19 cellular contexts compared by ENCODE assay signal in the genomic region with DNA sequence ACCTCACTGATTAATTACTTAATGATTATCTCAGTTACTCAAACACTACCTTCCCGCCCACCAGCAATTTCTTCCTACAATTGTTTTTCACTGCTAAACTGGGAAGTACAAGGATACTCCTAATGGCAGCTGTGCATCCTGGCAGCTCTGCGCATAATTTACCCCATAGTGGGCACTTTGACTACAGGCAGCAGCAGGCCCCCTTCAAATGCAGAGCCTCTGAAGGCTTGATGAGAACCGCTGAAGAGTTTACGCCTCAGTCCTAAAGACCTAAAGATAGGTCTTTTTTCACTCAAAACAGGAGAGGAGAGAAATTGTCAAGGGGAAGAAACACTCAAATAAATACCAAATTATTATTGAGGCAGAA. TPM values are rescaled to one million over a fixed set of nuclear protein-coding genes. Genes with fewer than 3 reads are reported as not detected.
DNase-seq lines count a peak whose midpoint lies in the region; TF ChIP-seq lines count a peak whose summit lies in the region.
"Had no signal": no experiment of that assay in that cellular context is flagged by ENCODE, and none has a peak within 500 bp of the region (broad histone marks: within the 10 kb centered on the region; RNA-seq: fewer than 3 reads in every experiment).

No MANE protein-coding gene starts in this region.

- TF ChIP-seq CTCF in brain (conservative IDR thresholded peaks at IDR 0.05) (no peak), progenitor cell of endocrine pancreas (IDR thresholded peaks at IDR 0.05; ENCODE audit: unreplicated experiment) (no peak), Caco-2 (IDR thresholded peaks at IDR 0.05; ENCODE audit: insufficient read depth in 1 of 2, low read depth in 1 of 2, low read length in 1 of 2, severe bottlenecking in 1 of 2, unreplicated experiment in 1 of 2) (no peak)

- H3K4me3 Mint-ChIP-seq in brain = peak overlapping the region in 3 of 5 experiments; percentile 12 to 56 (median 52)
- no peak overlapping the region for H3K4me3 Mint-ChIP-seq in progenitor cell of endocrine pancreas (ENCODE audit: low read depth)
- H3K4me3 Mint-ChIP-seq in Caco-2 (ENCODE audit: unreplicated experiment) = no peak overlapping the region
- H3K4me3 Mint-ChIP-seq: activated naive CD8-positive, alpha-beta T cell treated with anti-CD3 and anti-CD28 coated beads, Interleukin-2, amount 10 ng/mL, durations not matched to agents 7 days and 5 days; activated T-cell treated with anti-CD3 and anti-CD28 coated beads, Interleukin-2, amount 50 U/mL, for 24 hours had no signal

- CTCF ChIA-PET in Caco-2 (lab: Charles Lee) = no interaction called here

- H3K4me3 ChIP-seq in HUES64 (ENCODE audit: low read length) (no peak overlapping the region), Caco-2 (ENCODE audit: low read depth, low read length) (no peak overlapping the region)

- WGBS in HUES64 = 17% methylated on average over 4 of the region's 4 CpGs

- H3K36me3 Mint-ChIP-seq in brain (peaks cover 41% of the 10 kb centered on the region), progenitor cell of endocrine pancreas (ENCODE audit: insufficient read depth) (peaks cover 13% of the 10 kb centered on the region), Caco-2 (ENCODE audit: insufficient read depth, unreplicated experiment) (peaks cover 6% of the 10 kb centered on the region)

- H3K9ac ChIP-seq in HUES64 (ENCODE audit: low read depth, low read length) = no peak overlapping the region

- H3K27ac Mint-ChIP-seq in brain (peak overlapping the region; percentile 7 to 88 (median 73)), progenitor cell of endocrine pancreas (peak overlapping the region; percentile 87), Caco-2 (ENCODE audit: unreplicated experiment) (no peak overlapping the region)
- H3K27ac Mint-ChIP-seq: activated naive CD8-positive, alpha-beta T cell treated with anti-CD3 and anti-CD28 coated beads, Interleukin-2, amount 10 ng/mL, durations not matched to agents 7 days and 5 days; activated T-cell treated with anti-CD3 and anti-CD28 coated beads, Interleukin-2, amount 50 U/mL, for 24 hours had no signal

- no peaks in the 10 kb centered on the region for H3K27me3 Mint-ChIP-seq in brain
- no peaks in the 10 kb centered on the region for H3K27me3 Mint-ChIP-seq in progenitor cell of endocrine pancreas
- no peaks in the 10 kb centered on the region for H3K27me3 Mint-ChIP-seq in Caco-2 (ENCODE audit: insufficient read depth, unreplicated experiment)
- H3K27me3 Mint-ChIP-seq: activated naive CD8-positive, alpha-beta T cell treated with anti-CD3 and anti-CD28 coated beads, Interleukin-2, amount 10 ng/mL, durations not matched to agents 7 days and 5 days; activated T-cell treated with anti-CD3 and anti-CD28 coated beads, Interleukin-2, amount 50 U/mL, for 24 hours had no signal

- H3K9me3 ChIP-seq in HUES64 (ENCODE audit: insufficient read depth, low read depth, low read length) (no peaks in the 10 kb centered on the region), Caco-2 (no peaks in the 10 kb centered on the region)
- H3K9me3 ChIP-seq: neutrophil had no signal

- peaks cover 14% of the 10 kb centered on the region; the same call in 1 of the 2 replicates for H3K36me3 ChIP-seq in HUES64 (ENCODE audit: insufficient read depth, low read length)
- no peaks in the 10 kb centered on the region for H3K36me3 ChIP-seq in Caco-2 (ENCODE audit: control insufficient read depth, insufficient read depth, low read length)

- peak overlapping the region; percentile 71; the same call in 1 of the 2 replicates for H3K27ac ChIP-seq in HUES64 (ENCODE audit: low read depth, low read length)
- H3K27ac ChIP-seq: 22Rv1, neutrophil had no signal

- peak; percentile 73 for DNase-seq in DMS 273 (lab: John Stamatoyannopoulos, UW; ENCODE audit: unreplicated experiment)
- no peak for DNase-seq in DMS 273 treated with DMSO at 0.1 percent for 48 hours (lab: John Stamatoyannopoulos, UW)
- DNase-seq in progenitor cell of endocrine pancreas (ENCODE audit: low spot score, unreplicated experiment) = no peak
- no peak for DNase-seq in T1000 (lab: John Stamatoyannopoulos, UW)
- no peak for DNase-seq in RPMI8226
- DNase-seq in Caco-2 = no peak
- DNase-seq: activated CD4-positive, alpha-beta T cell treated with anti-CD3 and anti-CD28 coated beads, Interleukin-2, amount 50 U/mL, for 4 hours; activated naive CD8-positive, alpha-beta T cell treated with anti-CD3 and anti-CD28 coated beads, Interleukin-2, amount 10 ng/mL, durations not matched to agents 7 days and 5 days; activated T-cell treated with anti-CD3 and anti-CD28 coated beads, Interleukin-2, amount 50 U/mL, for 24 hours; central memory CD4-positive, alpha-beta T cell; foreskin fibroblast; mesenchymal stem cell; MV-4-11; NCI-H2171; stimulated activated CD4-positive, alpha-beta T cell treated with anti-CD3 and anti-CD28 coated beads, Interleukin-4, amount 100 ng/mL, for 1 hour had no signal

- H3K9me3 Mint-ChIP-seq in brain (no peaks in the 10 kb centered on the region), progenitor cell of endocrine pancreas (ENCODE audit: low read depth) (no peaks in the 10 kb centered on the region), Caco-2 (ENCODE audit: unreplicated experiment) (no peaks in the 10 kb centered on the region)
- H3K9me3 Mint-ChIP-seq: activated naive CD8-positive, alpha-beta T cell treated with anti-CD3 and anti-CD28 coated beads, Interleukin-2, amount 10 ng/mL, durations not matched to agents 7 days and 5 days; activated T-cell treated with anti-CD3 and anti-CD28 coated beads, Interleukin-2, amount 50 U/mL, for 24 hours had no signal

- POLR2A ChIA-PET in Caco-2 (lab: Charles Lee) = no interaction called here

- BruUV-seq in Caco-2 (replicated peaks; lab: Mats Ljungman, UMichigan) = no TSS peak

- intact Hi-C loops in Caco-2 (cut with micrococcal nuclease; ENCODE audit: unreplicated experiment) = no loop called here

- H3K4me1 Mint-ChIP-seq in brain (peaks cover 45% of the 10 kb centered on the region), progenitor cell of endocrine pancreas (ENCODE audit: low read depth) (peaks cover 8% of the 10 kb centered on the region), Caco-2 (ENCODE audit: low read depth, unreplicated experiment) (no peaks in the 10 kb centered on the region)

- peaks cover 23% of the 10 kb centered on the region for H3K4me1 ChIP-seq in HUES64 (ENCODE audit: insufficient read depth, low read length)
- no peaks in the 10 kb centered on the region for H3K4me1 ChIP-seq in Caco-2

- no peaks in the 10 kb centered on the region for H3K27me3 ChIP-seq in HUES64 (ENCODE audit: insufficient read depth, low read length)
- H3K27me3 ChIP-seq in Caco-2 (replicated peaks; ENCODE audit: control insufficient read depth, insufficient read depth, low read length) = no peaks in the 10 kb centered on the region
- H3K27me3 ChIP-seq: neutrophil had no signal

RNA-seq across cellular contexts. Expression of a gene that starts 10.7 kb away (rescaled TPM):
- 14.7 TPM for polyA plus RNA-seq in HUES64 (2013, experiment 1 of 2)
- polyA plus RNA-seq in HUES64 (2013, experiment 2 of 2) = 10.5 TPM
- polyA plus RNA-seq in brain (ENCODE audit: insufficient read depth, low read depth, low replicate concordance) = 26.6 TPM
- total RNA-seq in progenitor cell of endocrine pancreas (21.7 and 22.2 TPM in 2 replicates), Caco-2 (2022) (11.7 and 17.0 TPM in 2 replicates)

RNA-seq across cellular contexts. Expression of a gene that starts 15.0 kb away (rescaled TPM):
- polyA plus RNA-seq in HUES64 (2013, experiment 1 of 2) = 14.3 TPM
- polyA plus RNA-seq in HUES64 (2013, experiment 2 of 2) = 14.8 TPM
- polyA plus RNA-seq in brain (ENCODE audit: insufficient read depth, low read depth, low replicate concordance) = 7.8 TPM
- total RNA-seq in progenitor cell of endocrine pancreas (11.5 and 13.2 TPM in 2 replicates), Caco-2 (2022) (12.9 and 14.6 TPM in 2 replicates)

RNA-seq across cellular contexts. Expression of a gene that starts 39.9 kb away (rescaled TPM):
- polyA plus RNA-seq in HUES64 (2013, experiment 1 of 2) = 14.1 TPM
- polyA plus RNA-seq in HUES64 (2013, experiment 2 of 2) = 18.4 TPM
- polyA plus RNA-seq in brain (ENCODE audit: insufficient read depth, low read depth, low replicate concordance) = 4.8 TPM
- total RNA-seq in progenitor cell of endocrine pancreas (11.7 and 12.1 TPM in 2 replicates), Caco-2 (2022) (24.8 and 29.5 TPM in 2 replicates)

Comparison
In these comparisons a context has a peak if more than half of its experiments do, and no peak if none do; other contexts are left out.
1. H3K4me3 Mint-ChIP-seq: peak in brain (3 of 5); none in progenitor cell of endocrine pancreas (single experiment) and Caco-2 (single experiment).